Comparison of ENCODE assay signal across 18 cellular contexts in the genomic region with DNA sequence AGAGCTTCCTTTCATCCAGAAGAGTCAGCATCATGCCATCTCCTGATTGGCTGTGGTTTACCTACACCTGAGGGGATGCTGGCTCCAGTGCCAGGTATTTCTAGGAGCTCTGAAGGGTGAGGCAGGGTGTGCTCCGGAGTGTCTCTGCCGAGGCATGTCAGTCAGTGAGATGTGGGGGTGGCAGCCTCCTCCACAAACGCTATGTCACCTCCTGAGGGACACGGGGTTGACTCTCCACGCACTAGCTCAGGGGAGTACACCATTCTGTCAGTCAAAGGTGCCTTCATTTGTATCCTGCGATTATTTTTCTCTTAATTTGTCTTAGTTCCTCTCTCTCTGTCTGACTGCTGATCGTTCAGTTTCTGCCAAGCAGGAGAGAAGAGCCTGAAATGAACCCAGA.
"Had no signal": no experiment of that assay in that cellular context is flagged by ENCODE, and none has a peak within 500 bp of the region (broad histone marks: within the 10 kb centered on the region; RNA-seq: fewer than 3 reads in every experiment).

No MANE protein-coding gene starts in this region.

- H3K36me3 ChIP-seq: cardiac muscle cell, gastrocnemius medialis, stomach, upper lobe of left lung, vagina had no signal

- DNase-seq: cerebellar nuclear complex; dermis blood vessel endothelial cell; effector CD4-positive, alpha-beta T cell; gastrocnemius medialis; immature natural killer cell; kidney; left cardiac atrium; psoas muscle; stimulated activated CD4-positive, alpha-beta T cell treated with anti-CD3 and anti-CD28 coated beads, Interleukin-2, amount 100 ng/mL, for 24 hours; stimulated activated CD4-positive, alpha-beta T cell treated with anti-CD3 and anti-CD28 coated beads, Interleukin-4, amount 100 ng/mL, for 4 hours; stimulated activated naive B cell treated with anti-CD40 and anti-IgM and Interleukin-4, amounts not matched to agents 10 μg/mL and 1 μg/mL and 100 μg/mL, for 72 hours; stomach; substantia nigra; upper lobe of left lung had no signal

- H3K4me1 ChIP-seq: gastrocnemius medialis, psoas muscle, stomach, upper lobe of left lung, vagina had no signal

- H3K9me3 ChIP-seq: gastrocnemius medialis, psoas muscle, upper lobe of left lung, vagina had no signal

- H3K4me3 ChIP-seq: cardiac muscle cell, gastrocnemius medialis, psoas muscle, stomach, upper lobe of left lung, vagina had no signal

- H3K27ac ChIP-seq: cardiac muscle cell, gastrocnemius medialis, psoas muscle, stomach, upper lobe of left lung, vagina had no signal

- H3K27me3 ChIP-seq: cardiac muscle cell, gastrocnemius medialis, vagina had no signal

- ATAC-seq: gastrocnemius medialis; left cardiac atrium; natural killer cell treated with Interleukin-12 subunit alpha and Interleukin-12 subunit beta and Interleukin-15 and Interleukin-18, amount 100 ng/mL, for 72 hours; psoas muscle; sciatic nerve; stimulated activated naive B cell treated with anti-CD40 and anti-IgM and Interleukin-4, amounts not matched to agents 10 μg/mL and 1 μg/mL and 100 μg/mL, for 72 hours had no signal
